In genomic region chr2:211512746-211513145, GRCh38 we compare ENCODE assay signal across 17 cellular contexts.
DNase-seq lines count a peak whose midpoint lies in the region; ATAC-seq and TF ChIP-seq lines count a peak whose summit lies in the region.
"Had no signal": no experiment of that assay in that cellular context is flagged by ENCODE, and none has a peak within 500 bp of the region (broad histone marks: within the 10 kb centered on the region; RNA-seq: fewer than 3 reads in every experiment).

No MANE protein-coding gene starts in this region.

- TF ChIP-seq CTCF in progenitor cell of endocrine pancreas (IDR thresholded peaks at IDR 0.05; ENCODE audit: unreplicated experiment): no peak

- H3K27ac Mint-ChIP-seq in progenitor cell of endocrine pancreas: peak overlapping the region; percentile 91
- H3K27ac Mint-ChIP-seq: CD14-positive monocyte had no signal

- in situ Hi-C loops in ACHN (cut with HindIII; ENCODE audit: low pct_ligation_motif_present, low pct_unique_long_range_greater_than_20kb, low sequenced_read_pairs): no loop called here

- H3K9me3 Mint-ChIP-seq in progenitor cell of endocrine pancreas (ENCODE audit: low read depth): peaks cover 12% of the 10 kb centered on the region

- H3K4me3 Mint-ChIP-seq in progenitor cell of endocrine pancreas (ENCODE audit: low read depth): no peak overlapping the region
- H3K4me3 Mint-ChIP-seq: CD14-positive monocyte had no signal

- peaks cover 2% of the 10 kb centered on the region for H3K36me3 Mint-ChIP-seq in progenitor cell of endocrine pancreas (ENCODE audit: insufficient read depth)
- H3K36me3 Mint-ChIP-seq: CD14-positive monocyte had no signal

- DNase-seq in ACHN (peak; percentile 43), HuH-7.5 (ENCODE audit: low spot score) (peak; percentile 9), kidney glomerular epithelial cell (lab: John Stamatoyannopoulos, UW) (peak; percentile 23), progenitor cell of endocrine pancreas (ENCODE audit: low spot score, unreplicated experiment) (no peak), NAMALWA (ENCODE audit: low spot score) (no peak)
- DNase-seq: DMS153, EL, NCI-H1105, NCI-H187, NCI-H2107, NCI-H345, NCI-H524 treated with DMSO at 0.1 percent for 48 hours had no signal

- no peaks in the 10 kb centered on the region for H3K27me3 Mint-ChIP-seq in progenitor cell of endocrine pancreas

- ATAC-seq in GM18873 (IDR thresholded peaks at IDR 0.05; ENCODE audit: low FRiP score, unreplicated experiment) (no peak), GM18519 (IDR thresholded peaks at IDR 0.05; ENCODE audit: low FRiP score, unreplicated experiment) (no peak)
- ATAC-seq: K562, Panc1 had no signal

- H3K4me1 Mint-ChIP-seq in progenitor cell of endocrine pancreas (ENCODE audit: low read depth): peaks cover 7% of the 10 kb centered on the region
- H3K4me1 Mint-ChIP-seq: CD14-positive monocyte had no signal

Comparison
In these comparisons a context has a peak if more than half of its experiments do, and no peak if none do; other contexts are left out.
1. DNase-seq: peak in ACHN (single experiment), HuH-7.5 (single experiment) and kidney glomerular epithelial cell (single experiment); none in progenitor cell of endocrine pancreas (single experiment) and NAMALWA (single experiment).